ENCODE assay signal across 11 cellular contexts in the genomic region with DNA sequence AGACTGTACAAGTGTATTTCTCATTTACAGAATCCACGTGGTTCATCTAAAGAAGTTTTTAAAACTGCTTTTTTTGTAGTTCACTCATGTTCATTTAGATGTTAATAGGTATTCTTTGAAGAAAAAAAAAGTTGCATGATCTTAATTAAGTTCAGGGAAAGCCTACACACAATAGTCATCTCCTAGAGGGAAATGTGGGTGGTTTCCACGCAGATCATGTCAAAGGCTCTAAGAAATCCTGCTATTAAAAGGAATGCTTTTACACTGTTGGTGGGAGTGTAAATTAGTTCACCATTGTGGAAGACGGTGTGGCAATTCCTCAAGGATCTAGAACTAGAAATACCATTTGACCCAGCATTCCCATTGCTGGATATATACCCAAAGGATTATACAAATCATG.
"Had no signal": no experiment of that assay in that cellular context is flagged by ENCODE, and none has a peak within 500 bp of the region (broad histone marks: within the 10 kb centered on the region; RNA-seq: fewer than 3 reads in every experiment).

No MANE protein-coding gene starts in this region.

- H3K27ac Mint-ChIP-seq: GM23338, HFFc6 had no signal

- H3K9ac ChIP-seq: GM23248 had no signal

- H3K9me3 ChIP-seq: HAP-1 had no signal

- DNase-seq: GM23248, GOT3, H7, H9, HCEC 1CT, HFFc6 had no signal

- H3K27ac ChIP-seq: GM23248 had no signal

- H2AFZ ChIP-seq: GM23248, GM23338 had no signal

- H3K4me1 ChIP-seq: HAP-1 had no signal

- H3K4me3 Mint-ChIP-seq: GM23338, H9, HFFc6 had no signal

- H3K4me3 ChIP-seq: GM23248, GM23338, HAP-1 had no signal

- H3K9me3 Mint-ChIP-seq: GM23338, H9 had no signal

- H3K36me3 ChIP-seq: HAP-1 had no signal

- ATAC-seq: GM23338, HCT116 had no signal

- H3K4me2 ChIP-seq: GM23338 had no signal

- FAIRE-seq: H1, H54 had no signal
